In the genomic region with DNA sequence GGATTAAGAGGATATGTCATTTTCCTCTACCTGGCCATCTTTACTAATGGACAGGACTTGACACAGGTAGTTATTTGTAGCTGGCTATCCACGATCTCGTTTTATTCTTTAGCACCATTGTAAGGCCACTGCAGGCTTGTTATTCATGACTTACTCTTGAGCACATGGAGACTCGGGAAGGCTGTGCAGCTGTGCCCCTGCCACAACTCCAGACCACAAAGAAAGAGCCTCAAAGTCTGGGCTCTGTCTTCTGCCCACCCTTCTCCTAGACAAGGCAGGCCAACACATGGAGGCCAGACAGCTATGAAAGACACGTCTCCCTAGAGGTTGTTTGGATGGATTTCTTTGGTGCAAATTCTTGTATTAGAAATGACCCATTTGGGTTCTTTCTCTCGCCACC, we compare ENCODE assay signal across 20 cellular contexts.
"Had no signal": no experiment of that assay in that cellular context is flagged by ENCODE, and none has a peak within 500 bp of the region (broad histone marks: within the 10 kb centered on the region; RNA-seq: fewer than 3 reads in every experiment).

No MANE protein-coding gene starts in this region.

- H3K27me3 ChIP-seq: adrenal gland, ascending aorta, esophagus muscularis mucosa, gastrocnemius medialis, left lung, thyroid gland had no signal

- H3K36me3 ChIP-seq: adrenal gland, ascending aorta, esophagus muscularis mucosa, gastrocnemius medialis, left lung, thyroid gland had no signal

- H3K4me3 ChIP-seq: adrenal gland, ascending aorta, esophagus muscularis mucosa, gastrocnemius medialis, left lung, thyroid gland had no signal

- H3K4me1 ChIP-seq: adrenal gland, ascending aorta, gastrocnemius medialis, left lung, thyroid gland had no signal

- DNase-seq: activated CD4-positive, alpha-beta T cell treated with anti-CD3 and anti-CD28 coated beads for 1 hour; activated CD4-positive, alpha-beta T cell treated with anti-CD3 and anti-CD28 coated beads, Interleukin-2, amount 50 U/mL, for 4 hours; activated CD8-positive, alpha-beta memory T cell treated with anti-CD3 and anti-CD28 coated beads for 24 hours; activated CD8-positive, alpha-beta memory T cell treated with anti-CD3 and anti-CD28 coated beads, Interleukin-2, amount 50 U/mL, for 4 hours; activated naive CD4-positive, alpha-beta T cell; activated T-cell treated with anti-CD3 and anti-CD28 coated beads, Interleukin-2, amount 50 U/mL, for 24 hours; adrenal gland; central memory CD4-positive, alpha-beta T cell; effector memory CD8-positive, alpha-beta T cell; gastrocnemius medialis; hippocampal formation; kidney glomerular epithelial cell; left lung; occipital lobe; stimulated activated CD4-positive, alpha-beta T cell treated with anti-CD3 and anti-CD28 coated beads, Interleukin-4, amount 100 ng/mL, for 4 hours; stimulated activated naive CD8-positive, alpha-beta T cell treated with anti-CD3 and anti-CD28 coated beads, Interleukin-15, Interleukin-2, amounts not matched to agents 100 U/mL and 50 U/mL, for 24 hours; T-helper 1 cell; thyroid gland had no signal

- H3K9me3 ChIP-seq: adrenal gland, ascending aorta, esophagus muscularis mucosa, gastrocnemius medialis, left lung, thyroid gland had no signal

- H3K27ac ChIP-seq: adrenal gland, ascending aorta, gastrocnemius medialis, left lung, thyroid gland had no signal

- ATAC-seq: effector memory CD8-positive, alpha-beta T cell; gastrocnemius medialis; stimulated activated naive CD8-positive, alpha-beta T cell treated with anti-CD3 and anti-CD28 coated beads, Interleukin-15, Interleukin-2, amounts not matched to agents 100 U/mL and 50 U/mL, for 24 hours had no signal
